In genomic region chr13:23752111-23753001, GRCh38 we compare ENCODE assay signal across 10 cellular contexts.
DNase-seq lines count a peak whose midpoint lies in the region; ATAC-seq and TF ChIP-seq lines count a peak whose summit lies in the region.
"Had no signal": no experiment of that assay in that cellular context is flagged by ENCODE, and none has a peak within 500 bp of the region (broad histone marks: within the 10 kb centered on the region; RNA-seq: fewer than 3 reads in every experiment).

No MANE protein-coding gene starts in this region.

- WGBS in smooth muscle cell (ENCODE audit: low lambda C conversion rate), result 68% methylated on average over 1 of the region's 1 CpG
- 50 to 86% methylated on average over 1 of the region's 1 CpG for WGBS in gastroesophageal sphincter (ENCODE audit: low coverage in 1 of 2), 2 donors

- H3K27me3 ChIP-seq in smooth muscle cell (ENCODE audit: low read depth) (no peaks in the 10 kb centered on the region), gastroesophageal sphincter (no peaks in the 10 kb centered on the region)
- H3K27me3 ChIP-seq: transverse colon had no signal

- H3K27me3 Mint-ChIP-seq in activated CD8-positive, alpha-beta memory T cell treated with anti-CD3 and anti-CD28 coated beads, Interleukin-2, amount 10 ng/mL, durations not matched to agents 7 days and 5 days, result peaks cover under 1% of the 10 kb centered on the region

- H3K27ac ChIP-seq in smooth muscle cell (ENCODE audit: low read depth) (peak overlapping the region; percentile 13), gastroesophageal sphincter (no peak overlapping the region)
- H3K27ac ChIP-seq: transverse colon had no signal

- H3K4me3 ChIP-seq in smooth muscle cell, result no peak overlapping the region
- H3K4me3 ChIP-seq in gastroesophageal sphincter, result no peak overlapping the region
- H3K4me3 ChIP-seq: transverse colon had no signal

- TF ChIP-seq POLR2A in gastroesophageal sphincter (IDR thresholded peaks at IDR 0.05), result no peak

- H3K79me2 ChIP-seq in smooth muscle cell (ENCODE audit: low read depth), result no peaks in the 10 kb centered on the region

- no peak overlapping the region for H3K9ac ChIP-seq in smooth muscle cell (ENCODE audit: low read depth)

- TF ChIP-seq EP300 in gastroesophageal sphincter (IDR thresholded peaks at IDR 0.05), result no peak

- CTCF ChIA-PET in activated CD8-positive, alpha-beta memory T cell treated with anti-CD3 and anti-CD28 coated beads, Interleukin-2, amount 10 ng/mL, durations not matched to agents 7 days and 5 days (lab: Charles Lee), result no interaction called here

- no peak overlapping the region for H3K4me3 Mint-ChIP-seq in activated CD8-positive, alpha-beta memory T cell treated with anti-CD3 and anti-CD28 coated beads, Interleukin-2, amount 10 ng/mL, durations not matched to agents 7 days and 5 days

- no peaks in the 10 kb centered on the region for H3K9me3 Mint-ChIP-seq in activated CD8-positive, alpha-beta memory T cell treated with anti-CD3 and anti-CD28 coated beads, Interleukin-2, amount 10 ng/mL, durations not matched to agents 7 days and 5 days (ENCODE audit: low read depth)

- H3K4me1 ChIP-seq in smooth muscle cell (ENCODE audit: low read depth) (peaks cover 5% of the 10 kb centered on the region), gastroesophageal sphincter (peaks cover 0 to 26% (median 0%) of the 10 kb centered on the region in 3 donors)

- H3K9me3 ChIP-seq in smooth muscle cell (replicated peaks; ENCODE audit: low read depth) (no peaks in the 10 kb centered on the region), gastroesophageal sphincter (no peaks in the 10 kb centered on the region)
- H3K9me3 ChIP-seq: transverse colon had no signal

- H3K4me1 Mint-ChIP-seq in activated CD8-positive, alpha-beta memory T cell treated with anti-CD3 and anti-CD28 coated beads, Interleukin-2, amount 10 ng/mL, durations not matched to agents 7 days and 5 days, result peaks cover 27% of the 10 kb centered on the region

- DNase-seq in activated CD8-positive, alpha-beta memory T cell treated with anti-CD3 and anti-CD28 coated beads, Interleukin-2, amount 10 ng/mL, durations not matched to agents 7 days and 5 days, result no peak
- DNase-seq in activated CD8-positive, alpha-beta memory T cell treated with anti-CD3 and anti-CD28 coated beads, Interleukin-2, amount 50 U/mL, for 48 hours, result no peak
- DNase-seq in NCI-H82 treated with DMSO at 0.1 percent for 48 hours (lab: John Stamatoyannopoulos, UW; ENCODE audit: unreplicated experiment) (peak; percentile 69), smooth muscle cell (lab: John Stamatoyannopoulos, UW; ENCODE audit: unreplicated experiment) (no peak), C1 segment of cervical spinal cord (lab: John Stamatoyannopoulos, UW) (no peak)
- DNase-seq: right cardiac atrium, transverse colon had no signal

- no peaks in the 10 kb centered on the region for H3K36me3 ChIP-seq in smooth muscle cell (ENCODE audit: low read depth)
- H3K36me3 ChIP-seq in gastroesophageal sphincter, result peaks cover 0 to 12% of the 10 kb centered on the region in 2 donors

- no peaks in the 10 kb centered on the region for H3F3A ChIP-seq in smooth muscle cell (ENCODE audit: low read depth)

- peak; percentile 59 for ATAC-seq in activated CD8-positive, alpha-beta memory T cell treated with anti-CD3 and anti-CD28 coated beads, Interleukin-2, amount 10 ng/mL, durations not matched to agents 7 days and 5 days
- ATAC-seq in HG02642 (IDR thresholded peaks at IDR 0.05; ENCODE audit: poor library complexity, unreplicated experiment) (peak; percentile 66), gastroesophageal sphincter (no peak), GM21825 (IDR thresholded peaks at IDR 0.05; ENCODE audit: unreplicated experiment) (no peak)
- ATAC-seq: right cardiac atrium had no signal

- no peak overlapping the region for H3K4me2 ChIP-seq in smooth muscle cell

- no peaks in the 10 kb centered on the region for H4K20me1 ChIP-seq in smooth muscle cell (ENCODE audit: low read depth)

- no peak for TF ChIP-seq CTCF in smooth muscle cell (IDR thresholded peaks at IDR 0.05; ENCODE audit: borderline replicate concordance, insufficient read depth, poor library complexity, severe bottlenecking)
- TF ChIP-seq CTCF in gastroesophageal sphincter (IDR thresholded peaks at IDR 0.05), result no peak

- peaks cover 6% of the 10 kb centered on the region for H3K36me3 Mint-ChIP-seq in activated CD8-positive, alpha-beta memory T cell treated with anti-CD3 and anti-CD28 coated beads, Interleukin-2, amount 10 ng/mL, durations not matched to agents 7 days and 5 days

- no peak overlapping the region for H2AFZ ChIP-seq in smooth muscle cell (ENCODE audit: low read depth)

- no peak overlapping the region for H3K27ac Mint-ChIP-seq in activated CD8-positive, alpha-beta memory T cell treated with anti-CD3 and anti-CD28 coated beads, Interleukin-2, amount 10 ng/mL, durations not matched to agents 7 days and 5 days

Comparison
In these comparisons a context has a peak if more than half of its experiments do, and no peak if none do; other contexts are left out.
1. ATAC-seq: peak in activated CD8-positive, alpha-beta memory T cell treated with anti-CD3 and anti-CD28 coated beads, Interleukin-2, amount 10 ng/mL, durations not matched to agents 7 days and 5 days (single experiment) and HG02642 (single experiment); none in gastroesophageal sphincter (single experiment) and GM21825 (single experiment).